Comparison of ENCODE assay signal across 12 cellular contexts in the genomic region with DNA sequence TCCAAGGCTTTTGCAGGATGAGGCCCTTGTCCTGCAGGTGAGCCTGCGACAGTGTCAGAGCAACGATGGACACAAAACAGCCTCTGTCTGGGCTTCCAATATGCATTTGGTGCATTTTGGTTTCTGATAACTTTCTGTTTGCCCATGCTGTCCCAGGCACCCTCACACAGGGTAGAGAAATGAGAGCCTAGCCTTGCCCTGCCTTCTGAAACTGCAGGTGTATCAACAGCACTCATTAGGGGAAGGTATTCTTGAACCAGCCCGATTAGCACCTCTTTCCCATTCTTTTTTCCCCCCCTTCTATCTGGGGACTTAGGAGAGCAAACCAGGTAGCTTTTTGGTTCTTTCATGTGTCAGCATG. TPM values are rescaled to one million over a fixed set of nuclear protein-coding genes. Genes with fewer than 3 reads are reported as not detected.
DNase-seq lines count a peak whose midpoint lies in the region; ATAC-seq, FAIRE-seq and TF ChIP-seq lines count a peak whose summit lies in the region.
"Had no signal": no experiment of that assay in that cellular context is flagged by ENCODE, and none has a peak within 500 bp of the region (broad histone marks: within the 10 kb centered on the region; RNA-seq: fewer than 3 reads in every experiment).

No MANE protein-coding gene starts in this region.

- H3K9ac ChIP-seq in HepG2 (ENCODE audit: insufficient read depth, low read depth, low read length) (no peak overlapping the region), OCI-LY3 (ENCODE audit: low read length) (peak overlapping the region; percentile 66; the same call in 1 of the 2 replicates)

- H3K36me3 Mint-ChIP-seq in naive thymus-derived CD4-positive, alpha-beta T cell: peaks cover 0 to 4% (median 0%) of the 10 kb centered on the region in 5 donors

- H2AFZ ChIP-seq in HepG2 (ENCODE audit: low read length) (no peak overlapping the region), OCI-LY3 (ENCODE audit: low read depth, low read length) (no peak overlapping the region)

- no peak for TF ChIP-seq RAD21 in HepG2 (CRISPR knock-in tag; IDR thresholded peaks at IDR 0.05)

- ATAC-seq in HepG2 (no peak), right lobe of liver (no peak)
- no peak for ATAC-seq in naive thymus-derived CD4-positive, alpha-beta T cell

- CTCF ChIA-PET in HepG2 (lab: Yijun Ruan, JAX; ENCODE audit: low intra/inter-chr PET ratio, low total read pairs): no interaction called here
- CTCF ChIA-PET in naive thymus-derived CD4-positive, alpha-beta T cell (lab: Charles Lee): interaction anchor here (0.7 to 1.0 kb wide), 2 partner anchors 22 to 74 kb away, joined by 3 to 4 read pairs; no protein-coding TSS in a partner anchor

- peak overlapping the region in 5 of 9 donors; percentile 2 to 48 (median 16) for H3K27ac Mint-ChIP-seq in naive thymus-derived CD4-positive, alpha-beta T cell

- in situ Hi-C loops in HepG2 (cut with HindIII; ENCODE audit: extremely low pct_ligation_motif_present, low pct_unique_long_range_greater_than_20kb): no loop called here
- in situ Hi-C loops in brain microvascular endothelial cell (cut with HindIII; ENCODE audit: low pct_ligation_motif_present, low sequenced_read_pairs): no loop called here

- H3K79me2 ChIP-seq in HepG2 (ENCODE audit: insufficient read depth, low read length) (peaks cover 81% of the 10 kb centered on the region), OCI-LY3 (ENCODE audit: low read length) (peaks cover 93% of the 10 kb centered on the region)

- H3K4me2 ChIP-seq in HepG2 (ENCODE audit: low read depth, low read length): no peak overlapping the region
- peak overlapping the region; percentile 78 for H3K4me2 ChIP-seq in OCI-LY3 (ENCODE audit: low read length)

- BruUV-seq in HepG2 (replicated peaks; lab: Mats Ljungman, UMichigan): no TSS peak

- no peak for TF ChIP-seq EP300 in HepG2 (IDR thresholded peaks at IDR 0.05; ENCODE audit: low read depth in 2 of 2, low read length in 2 of 2)
- TF ChIP-seq EP300 in HepG2 (CRISPR knock-in tag; IDR thresholded peaks at IDR 0.05; ENCODE audit: borderline replicate concordance): no peak

- H3K4me1 ChIP-seq in HepG2 (ENCODE audit: insufficient read depth, low read length) (peaks cover 70% of the 10 kb centered on the region), right lobe of liver (peaks cover 0 to 78% (median 25%) of the 10 kb centered on the region in 4 donors), OCI-LY3 (ENCODE audit: low read length) (peaks cover 94% of the 10 kb centered on the region), uterus (peaks cover 0 to 4% of the 10 kb centered on the region in 2 donors)
- peaks cover 11 to 74% of the 10 kb centered on the region in 2 donors for H3K4me1 ChIP-seq in naive thymus-derived CD4-positive, alpha-beta T cell (ENCODE audit: control insufficient read depth in 2 of 2, insufficient read depth in 2 of 2, low read length in 2 of 2)

- peaks cover 67 to 98% (median 91%) of the 10 kb centered on the region in 7 donors for H3K4me1 Mint-ChIP-seq in naive thymus-derived CD4-positive, alpha-beta T cell

- peaks cover 37% of the 10 kb centered on the region for H4K20me1 ChIP-seq in HepG2 (ENCODE audit: insufficient read depth, low read length)
- H4K20me1 ChIP-seq in OCI-LY3 (ENCODE audit: insufficient read depth, low read length): peaks cover 30% of the 10 kb centered on the region

- DNase-seq in HepG2 (ENCODE audit: low spot score): no peak
- no peak for DNase-seq in right lobe of liver
- no peak for DNase-seq in naive thymus-derived CD4-positive, alpha-beta T cell
- DNase-seq in retina: no peak
- no peak for DNase-seq in uterus
- no peak for DNase-seq in brain microvascular endothelial cell
- DNase-seq: BE2C, IMR-90, MV-4-11, NCI-H1417 treated with DMSO at 0.1 percent for 48 hours, SHP77 treated with DMSO at 0.1 percent for 48 hours had no signal

- TF ChIP-seq POLR2A in HepG2 (IDR thresholded peaks at IDR 0.05; ENCODE audit: insufficient read depth in 1 of 2, low read depth in 2 of 2, low read length in 2 of 2) (no peak), right lobe of liver (IDR thresholded peaks at IDR 0.05) (no peak), uterus (IDR thresholded peaks at IDR 0.05) (no peak)

- FAIRE-seq in HepG2 (lab: Jason Lieb, UNC): no peak

- peak overlapping the region in 2 of 10 donors; percentile 36 to 37 for H3K4me3 Mint-ChIP-seq in naive thymus-derived CD4-positive, alpha-beta T cell

- H3K4me3 ChIP-seq in HepG2 (replicated peaks in 1 of 3; ENCODE audit: insufficient read depth in 1 of 3, low read depth in 2 of 3, low read length in 3 of 3) (no peak overlapping the region), right lobe of liver (no peak overlapping the region), OCI-LY3 (ENCODE audit: low read length) (peak overlapping the region; percentile 34), uterus (no peak overlapping the region), brain microvascular endothelial cell (ENCODE audit: low read depth, low read length) (no peak overlapping the region)
- no peak overlapping the region for H3K4me3 ChIP-seq in naive thymus-derived CD4-positive, alpha-beta T cell (ENCODE audit: low read length)

- H3K27me3 Mint-ChIP-seq in naive thymus-derived CD4-positive, alpha-beta T cell: no peaks in the 10 kb centered on the region

- WGBS in HepG2 (ENCODE audit: low lambda C conversion rate): 84% methylated on average over 3 of the region's 3 CpGs
- 83% methylated on average over 1 of the region's 3 CpGs for WGBS in right lobe of liver (ENCODE audit: insufficient coverage, low coverage, low lambda C conversion rate, missing lambda C conversion rate)

- H3K27me3 ChIP-seq in HepG2 (ENCODE audit: control insufficient read depth in 1 of 2, insufficient read depth in 2 of 2, low read length in 2 of 2): no peaks in the 10 kb centered on the region
- H3K27me3 ChIP-seq in right lobe of liver: no peaks in the 10 kb centered on the region
- H3K27me3 ChIP-seq in OCI-LY3 (ENCODE audit: low read depth, low read length): no peaks in the 10 kb centered on the region
- no peaks in the 10 kb centered on the region for H3K27me3 ChIP-seq in naive thymus-derived CD4-positive, alpha-beta T cell (ENCODE audit: control insufficient read depth in 2 of 2, insufficient read depth in 2 of 2, low read length in 2 of 2)
- no peaks in the 10 kb centered on the region for H3K27me3 ChIP-seq in uterus
- no peaks in the 10 kb centered on the region for H3K27me3 ChIP-seq in brain microvascular endothelial cell (replicated peaks)
- H3K27me3 ChIP-seq: BE2C had no signal

- H3K36me3 ChIP-seq in HepG2 (replicated peaks in 1 of 2; ENCODE audit: control insufficient read depth in 1 of 2, insufficient read depth in 2 of 2, low read length in 2 of 2) (peaks cover 4% of the 10 kb centered on the region in 2 experiments; a peak in 3 of 5 replicates), right lobe of liver (no peaks in the 10 kb centered on the region), OCI-LY3 (replicated peaks; ENCODE audit: low read depth, low read length) (peaks cover 6% of the 10 kb centered on the region), uterus (no peaks in the 10 kb centered on the region), brain microvascular endothelial cell (replicated peaks) (no peaks in the 10 kb centered on the region)
- no peaks in the 10 kb centered on the region for H3K36me3 ChIP-seq in naive thymus-derived CD4-positive, alpha-beta T cell (ENCODE audit: control insufficient read depth in 2 of 3, insufficient read depth in 3 of 3, low read length in 3 of 3)
- H3K36me3 ChIP-seq: BE2C had no signal

- H3K9me3 ChIP-seq in HepG2 (ENCODE audit: low read length): no peaks in the 10 kb centered on the region
- no peaks in the 10 kb centered on the region for H3K9me3 ChIP-seq in right lobe of liver
- H3K9me3 ChIP-seq in OCI-LY3 (ENCODE audit: insufficient read depth, low read length): no peaks in the 10 kb centered on the region
- no peaks in the 10 kb centered on the region for H3K9me3 ChIP-seq in naive thymus-derived CD4-positive, alpha-beta T cell (ENCODE audit: control insufficient read depth in 2 of 3, low read length in 3 of 3)
- no peaks in the 10 kb centered on the region for H3K9me3 ChIP-seq in uterus
- H3K9me3 ChIP-seq: BE2C had no signal

- H3K9me3 Mint-ChIP-seq in naive thymus-derived CD4-positive, alpha-beta T cell: no peaks in the 10 kb centered on the region

- H3K27ac ChIP-seq in HepG2 (ENCODE audit: extremely low read length, insufficient read depth, low read length) (no peak overlapping the region), right lobe of liver (peak overlapping the region in 1 of 3 donors; percentile 57), OCI-LY3 (ENCODE audit: low read length) (peak overlapping the region; percentile 91), uterus (no peak overlapping the region), brain microvascular endothelial cell (no peak overlapping the region)
- no peak overlapping the region for H3K27ac ChIP-seq in naive thymus-derived CD4-positive, alpha-beta T cell (ENCODE audit: low read depth, low read length)

- POLR2A ChIA-PET in HepG2 (lab: Yijun Ruan, JAX): no interaction called here
- POLR2A ChIA-PET in naive thymus-derived CD4-positive, alpha-beta T cell (lab: Charles Lee): no interaction called here

- TF ChIP-seq CTCF in HepG2 (CRISPR knock-in tag; IDR thresholded peaks at IDR 0.05) (no peak), right lobe of liver (IDR thresholded peaks at IDR 0.05) (no peak), OCI-LY3 (IDR thresholded peaks at IDR 0.05; ENCODE audit: low read depth, low read length) (no peak), uterus (IDR thresholded peaks at IDR 0.05) (no peak), brain microvascular endothelial cell (IDR thresholded peaks at IDR 0.05; ENCODE audit: low read depth, low read length, missing control alignments) (no peak)

- intact Hi-C loops in HepG2 (cut with micrococcal nuclease; ENCODE audit: unreplicated experiment) (loop anchor here (5.0 kb wide), 1 partner anchor 49 kb away; no protein-coding TSS in a partner anchor), right lobe of liver (cut with DNase I) (no loop called here), uterus (cut with DNase I; ENCODE audit: low total_unique reads) (no loop called here)
- intact Hi-C loops in naive thymus-derived CD4-positive, alpha-beta T cell (cut with micrococcal nuclease): no loop called here

RNA-seq across cellular contexts. Expression of a gene that starts 30.3 kb away (rescaled TPM):
- total RNA-seq in HepG2 (2016; rRNA removed; fragmentation: Illumina TruSeq; extraction: Trizol) (40.1 and 55.7 TPM in 2 replicates), right lobe of liver (10 to 100 TPM; 21.0 to 40.8 (median 28.3) TPM), uterus (10 to 100 TPM; 48.0 to 73.8 (median 57.9) TPM)
- 21.5 and 22.5 TPM in 2 replicates for total RNA-seq in HepG2 (2016; cell fraction: cytosol; rRNA removed; fragmentation: Illumina TruSeq; extraction: Trizol; ENCODE audit: low read depth)
- 38.1 and 49.5 TPM in 2 replicates for total RNA-seq in HepG2 (2016; cell fraction: insoluble cytoplasmic fraction; rRNA removed; fragmentation: Illumina TruSeq; extraction: Trizol)
- 48.4 and 51.3 TPM in 2 replicates for total RNA-seq in HepG2 (2016; cell fraction: membrane; rRNA removed; fragmentation: Illumina TruSeq; extraction: Trizol)
- total RNA-seq in HepG2 (2016; cell fraction: nucleus; rRNA removed; fragmentation: Illumina TruSeq; extraction: Trizol): 20.3 and 20.7 TPM in 2 replicates
- polyA plus RNA-seq in HepG2 (2011; rRNA removed): 45.6 and 53.3 TPM in 2 replicates
- 41.0 and 57.4 TPM in 2 replicates for polyA plus RNA-seq in HepG2 (2011; cell fraction: cytosol; rRNA removed)
- polyA plus RNA-seq in HepG2 (2011; cell fraction: nucleus; rRNA removed): 16.8 and 22.7 TPM in 2 replicates
- polyA plus RNA-seq in HepG2 (2012): 89.7 and 106 TPM in 2 replicates
- polyA plus RNA-seq in HepG2 (2016; cell fraction: cytosol; fragmentation: Illumina TruSeq; extraction: Trizol; ENCODE audit: low read depth): 70.9 and 93.4 TPM in 2 replicates
- polyA plus RNA-seq in HepG2 (2016; cell fraction: insoluble cytoplasmic fraction; fragmentation: Illumina TruSeq; extraction: Trizol; ENCODE audit: low read depth): 148 and 160 TPM in 2 replicates
- polyA plus RNA-seq in HepG2 (2016; cell fraction: membrane; fragmentation: Illumina TruSeq; extraction: Trizol; ENCODE audit: low read depth): 107 and 129 TPM in 2 replicates
- 88.7 and 93.2 TPM in 2 replicates for polyA plus RNA-seq in HepG2 (2016; cell fraction: nucleus; fragmentation: Illumina TruSeq; extraction: Trizol; ENCODE audit: insufficient read depth, low read depth)
- 12.1 and 18.5 TPM in 2 replicates for polyA minus RNA-seq in HepG2 (2011; rRNA and poly(A)+ RNA removed; ENCODE audit: low replicate concordance)
- polyA minus RNA-seq in HepG2 (2011; cell fraction: cytosol; rRNA and poly(A)+ RNA removed): 23.5 and 28.2 TPM in 2 replicates
- 9.5 and 11.8 TPM in 2 replicates for polyA minus RNA-seq in HepG2 (2011; cell fraction: nucleus; rRNA and poly(A)+ RNA removed)
- total RNA-seq in naive thymus-derived CD4-positive, alpha-beta T cell: 10 to 100 TPM; 47.5 to 80.8 (median 54.4) TPM
- polyA plus RNA-seq in naive thymus-derived CD4-positive, alpha-beta T cell: 1 to 10 TPM; 4.9 to 5.2 TPM
